1 cellular context compared by ENCODE assay signal in genomic region chr9:21989440-21990189, GRCh38.
A peak's percentile ranks its signal among the peaks of the same experiment; 100 is the strongest.
TF ChIP-seq lines count a peak whose summit lies in the region.

No MANE protein-coding gene starts in this region.

TF ChIP-seq in HEK293, 187 proteins besides CTCF, POLR2A, EP300 and RAD21 (continued from another document):
- TF ChIP-seq ZNF280C (tag by site-specific recombination; IDR thresholded peaks at IDR 0.05) (no peak), ZNF639 (tag by site-specific recombination; IDR thresholded peaks at IDR 0.05) (no peak), ZNF600 (tag by site-specific recombination; IDR thresholded peaks at IDR 0.05) (peak; percentile 78), ZNF18 (tag by site-specific recombination; IDR thresholded peaks at IDR 0.05) (no peak), SETDB1 (IDR thresholded peaks at IDR 0.05; ENCODE audit: insufficient read length, low read length) (no peak), ZNF658 (tag by site-specific recombination; IDR thresholded peaks at IDR 0.05) (no peak), ZNF704 (tag by site-specific recombination; IDR thresholded peaks at IDR 0.05) (no peak), ZNF155 (tag by site-specific recombination; IDR thresholded peaks at IDR 0.05) (no peak), ZNF335 (tag by site-specific recombination; conservative IDR thresholded peaks at IDR 0.05) (peak; percentile 39; the same call in 1 of the 2 replicates), ZNF112 (tag by site-specific recombination; IDR thresholded peaks at IDR 0.05) (no peak), HOXD13 (CRISPR knock-in tag; IDR thresholded peaks at IDR 0.05; ENCODE audit: borderline replicate concordance) (no peak), ZNF677 (tag by site-specific recombination; IDR thresholded peaks at IDR 0.05) (no peak)
